Comparison of ENCODE assay signal across 1 cellular context in genomic region chr2:190352668-190353536, GRCh38.
TF ChIP-seq lines count a peak whose summit lies in the region.

No MANE protein-coding gene starts in this region.

TF ChIP-seq in HepG2, 621 proteins besides CTCF, POLR2A, EP300 and RAD21 (continued from another document and continues in another):
- TF ChIP-seq, protein P1, sequence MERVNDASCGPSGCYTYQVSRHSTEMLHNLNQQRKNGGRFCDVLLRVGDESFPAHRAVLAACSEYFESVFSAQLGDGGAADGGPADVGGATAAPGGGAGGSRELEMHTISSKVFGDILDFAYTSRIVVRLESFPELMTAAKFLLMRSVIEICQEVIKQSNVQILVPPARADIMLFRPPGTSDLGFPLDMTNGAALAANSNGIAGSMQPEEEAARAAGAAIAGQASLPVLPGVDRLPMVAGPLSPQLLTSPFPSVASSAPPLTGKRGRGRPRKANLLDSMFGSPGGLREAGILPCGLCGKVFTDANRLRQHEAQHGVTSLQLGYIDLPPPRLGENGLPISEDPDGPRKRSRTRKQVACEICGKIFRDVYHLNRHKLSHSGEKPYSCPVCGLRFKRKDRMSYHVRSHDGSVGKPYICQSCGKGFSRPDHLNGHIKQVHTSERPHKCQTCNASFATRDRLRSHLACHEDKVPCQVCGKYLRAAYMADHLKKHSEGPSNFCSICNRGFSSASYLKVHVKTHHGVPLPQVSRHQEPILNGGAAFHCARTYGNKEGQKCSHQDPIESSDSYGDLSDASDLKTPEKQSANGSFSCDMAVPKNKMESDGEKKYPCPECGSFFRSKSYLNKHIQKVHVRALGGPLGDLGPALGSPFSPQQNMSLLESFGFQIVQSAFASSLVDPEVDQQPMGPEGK (CRISPR knock-in tag; IDR thresholded peaks at IDR 0.05): peak; percentile 84
- TF ChIP-seq HOXA3 (CRISPR knock-in tag; IDR thresholded peaks at IDR 0.05): peak; percentile 91
- peak; percentile 85 for TF ChIP-seq JUNB (CRISPR knock-in tag; IDR thresholded peaks at IDR 0.05; ENCODE audit: borderline replicate concordance)
- TF ChIP-seq ZNF432 (CRISPR knock-in tag; IDR thresholded peaks at IDR 0.05; ENCODE audit: borderline replicate concordance): no peak
- no peak for TF ChIP-seq TCF12 (IDR thresholded peaks at IDR 0.05)
- TF ChIP-seq TCF12 (CRISPR knock-in tag; IDR thresholded peaks at IDR 0.05): peak; percentile 97
- peak; percentile 68; the same call in 1 of the 2 replicates for TF ChIP-seq ZNF335 (CRISPR knock-in tag; IDR thresholded peaks at IDR 0.05)
- TF ChIP-seq TBL1XR1 (IDR thresholded peaks at IDR 0.05; ENCODE audit: borderline replicate concordance, low read length, partially characterized antibody): peak; percentile 80
- TF ChIP-seq ZNF512 (CRISPR knock-in tag; IDR thresholded peaks at IDR 0.05): 0 out of 2 replicates have a peak, but pooled peaks have one; percentile 41
- no peak for TF ChIP-seq ZNF773 (CRISPR knock-in tag; IDR thresholded peaks at IDR 0.05; ENCODE audit: borderline replicate concordance)
- TF ChIP-seq ZSCAN20 (CRISPR knock-in tag; IDR thresholded peaks at IDR 0.05; ENCODE audit: borderline replicate concordance): no peak
- no peak for TF ChIP-seq ZC3H4 (CRISPR knock-in tag; IDR thresholded peaks at IDR 0.05; ENCODE audit: borderline replicate concordance)
- TF ChIP-seq PCBP2 (optimal IDR thresholded peaks at IDR 0.05; ENCODE audit: low read depth, low read length, poor library complexity, severe bottlenecking): no peak
- peak; percentile 100 for TF ChIP-seq ARID5B (CRISPR knock-in tag; IDR thresholded peaks at IDR 0.05)
- peak; percentile 45; the same call in 1 of the 2 replicates for TF ChIP-seq CHD4 (IDR thresholded peaks at IDR 0.05; ENCODE audit: borderline replicate concordance, low read length)
- TF ChIP-seq, protein P2, sequence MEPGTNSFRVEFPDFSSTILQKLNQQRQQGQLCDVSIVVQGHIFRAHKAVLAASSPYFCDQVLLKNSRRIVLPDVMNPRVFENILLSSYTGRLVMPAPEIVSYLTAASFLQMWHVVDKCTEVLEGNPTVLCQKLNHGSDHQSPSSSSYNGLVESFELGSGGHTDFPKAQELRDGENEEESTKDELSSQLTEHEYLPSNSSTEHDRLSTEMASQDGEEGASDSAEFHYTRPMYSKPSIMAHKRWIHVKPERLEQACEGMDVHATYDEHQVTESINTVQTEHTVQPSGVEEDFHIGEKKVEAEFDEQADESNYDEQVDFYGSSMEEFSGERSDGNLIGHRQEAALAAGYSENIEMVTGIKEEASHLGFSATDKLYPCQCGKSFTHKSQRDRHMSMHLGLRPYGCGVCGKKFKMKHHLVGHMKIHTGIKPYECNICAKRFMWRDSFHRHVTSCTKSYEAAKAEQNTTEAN (CRISPR knock-in tag; conservative IDR thresholded peaks at IDR 0.05): 0 out of 2 replicates have a peak, but pooled peaks have one; percentile 35
- TF ChIP-seq BCLAF1 (IDR thresholded peaks at IDR 0.05): no peak
- TF ChIP-seq SCMH1 (CRISPR knock-in tag; IDR thresholded peaks at IDR 0.05; ENCODE audit: borderline replicate concordance): no peak
- TF ChIP-seq, protein P3, sequence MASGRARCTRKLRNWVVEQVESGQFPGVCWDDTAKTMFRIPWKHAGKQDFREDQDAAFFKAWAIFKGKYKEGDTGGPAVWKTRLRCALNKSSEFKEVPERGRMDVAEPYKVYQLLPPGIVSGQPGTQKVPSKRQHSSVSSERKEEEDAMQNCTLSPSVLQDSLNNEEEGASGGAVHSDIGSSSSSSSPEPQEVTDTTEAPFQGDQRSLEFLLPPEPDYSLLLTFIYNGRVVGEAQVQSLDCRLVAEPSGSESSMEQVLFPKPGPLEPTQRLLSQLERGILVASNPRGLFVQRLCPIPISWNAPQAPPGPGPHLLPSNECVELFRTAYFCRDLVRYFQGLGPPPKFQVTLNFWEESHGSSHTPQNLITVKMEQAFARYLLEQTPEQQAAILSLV (CRISPR knock-in tag; IDR thresholded peaks at IDR 0.05; ENCODE audit: borderline replicate concordance): peak; percentile 90; the same call in 1 of the 2 replicates
- TF ChIP-seq HCFC1 (IDR thresholded peaks at IDR 0.05; ENCODE audit: low read depth, low read length): no peak
- TF ChIP-seq KLF6 (CRISPR knock-in tag; IDR thresholded peaks at IDR 0.05): peak; percentile 86
- TF ChIP-seq TBX3 (IDR thresholded peaks at IDR 0.05; ENCODE audit: borderline replicate concordance): peak; percentile 98
- TF ChIP-seq SMYD3 (CRISPR knock-in tag; IDR thresholded peaks at IDR 0.05): peak; percentile 98
- TF ChIP-seq, protein P4, sequence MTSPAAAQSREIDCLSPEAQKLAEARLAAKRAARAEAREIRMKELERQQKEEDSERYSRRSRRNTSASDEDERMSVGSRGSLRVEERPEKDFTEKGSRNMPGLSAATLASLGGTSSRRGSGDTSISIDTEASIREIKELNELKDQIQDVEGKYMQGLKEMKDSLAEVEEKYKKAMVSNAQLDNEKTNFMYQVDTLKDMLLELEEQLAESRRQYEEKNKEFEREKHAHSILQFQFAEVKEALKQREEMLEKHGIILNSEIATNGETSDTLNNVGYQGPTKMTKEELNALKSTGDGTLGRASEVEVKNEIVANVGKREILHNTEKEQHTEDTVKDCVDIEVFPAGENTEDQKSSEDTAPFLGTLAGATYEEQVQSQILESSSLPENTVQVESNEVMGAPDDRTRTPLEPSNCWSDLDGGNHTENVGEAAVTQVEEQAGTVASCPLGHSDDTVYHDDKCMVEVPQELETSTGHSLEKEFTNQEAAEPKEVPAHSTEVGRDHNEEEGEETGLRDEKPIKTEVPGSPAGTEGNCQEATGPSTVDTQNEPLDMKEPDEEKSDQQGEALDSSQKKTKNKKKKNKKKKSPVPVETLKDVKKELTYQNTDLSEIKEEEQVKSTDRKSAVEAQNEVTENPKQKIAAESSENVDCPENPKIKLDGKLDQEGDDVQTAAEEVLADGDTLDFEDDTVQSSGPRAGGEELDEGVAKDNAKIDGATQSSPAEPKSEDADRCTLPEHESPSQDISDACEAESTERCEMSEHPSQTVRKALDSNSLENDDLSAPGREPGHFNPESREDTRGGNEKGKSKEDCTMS (CRISPR knock-in tag; conservative IDR thresholded peaks at IDR 0.05): no peak
- TF ChIP-seq SNAI1 (CRISPR knock-in tag; IDR thresholded peaks at IDR 0.05; ENCODE audit: borderline replicate concordance): peak; percentile 51; the same call in 1 of the 2 replicates
- peak; percentile 92 for TF ChIP-seq ZNF563 (CRISPR knock-in tag; IDR thresholded peaks at IDR 0.05)
- TF ChIP-seq MXD4 (CRISPR knock-in tag; IDR thresholded peaks at IDR 0.05): peak; percentile 91
- TF ChIP-seq ZNF839 (CRISPR knock-in tag; IDR thresholded peaks at IDR 0.05; ENCODE audit: borderline replicate concordance): no peak
- TF ChIP-seq GLI4 (CRISPR knock-in tag; IDR thresholded peaks at IDR 0.05; ENCODE audit: borderline replicate concordance): 0 out of 2 replicates have a peak, but pooled peaks have one; percentile 72
- no peak for TF ChIP-seq HNRNPL (IDR thresholded peaks at IDR 0.05; ENCODE audit: low read depth, low read length)
- TF ChIP-seq, protein P5, sequence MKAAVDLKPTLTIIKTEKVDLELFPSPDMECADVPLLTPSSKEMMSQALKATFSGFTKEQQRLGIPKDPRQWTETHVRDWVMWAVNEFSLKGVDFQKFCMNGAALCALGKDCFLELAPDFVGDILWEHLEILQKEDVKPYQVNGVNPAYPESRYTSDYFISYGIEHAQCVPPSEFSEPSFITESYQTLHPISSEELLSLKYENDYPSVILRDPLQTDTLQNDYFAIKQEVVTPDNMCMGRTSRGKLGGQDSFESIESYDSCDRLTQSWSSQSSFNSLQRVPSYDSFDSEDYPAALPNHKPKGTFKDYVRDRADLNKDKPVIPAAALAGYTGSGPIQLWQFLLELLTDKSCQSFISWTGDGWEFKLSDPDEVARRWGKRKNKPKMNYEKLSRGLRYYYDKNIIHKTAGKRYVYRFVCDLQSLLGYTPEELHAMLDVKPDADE (CRISPR knock-in tag; IDR thresholded peaks at IDR 0.05): no peak
- TF ChIP-seq ZNF367 (CRISPR knock-in tag; IDR thresholded peaks at IDR 0.05; ENCODE audit: borderline replicate concordance): no peak
- TF ChIP-seq DNMT1 (CRISPR knock-in tag; IDR thresholded peaks at IDR 0.05): 0 out of 2 replicates have a peak, but pooled peaks have one; percentile 20
- TF ChIP-seq MXD3 (CRISPR knock-in tag; IDR thresholded peaks at IDR 0.05): peak; percentile 68; the same call in 1 of the 2 replicates
- TF ChIP-seq ZNF740 (CRISPR knock-in tag; IDR thresholded peaks at IDR 0.05): 0 out of 2 replicates have a peak, but pooled peaks have one; percentile 28
- TF ChIP-seq RFX5 (IDR thresholded peaks at IDR 0.05; ENCODE audit: low read depth, low read length): no peak
- TF ChIP-seq ZNF431 (CRISPR knock-in tag; IDR thresholded peaks at IDR 0.05; ENCODE audit: borderline replicate concordance, low read depth): peak; percentile 98
